Comparison of ENCODE assay signal across 7 cellular contexts in genomic region chr11:73761403-73761945, GRCh38. TPM values are rescaled to one million over a fixed set of nuclear protein-coding genes. Genes with fewer than 3 reads are reported as not detected.
DNase-seq lines count a peak whose midpoint lies in the region; FAIRE-seq and TF ChIP-seq lines count a peak whose summit lies in the region.

No MANE protein-coding gene starts in this region.

- no TSS peak for BruUV-seq in endothelial cell of umbilical vein (replicated peaks; lab: Mats Ljungman, UMichigan)

- H3K9me3 ChIP-seq in GM23248 (ENCODE audit: low read depth) (no peaks in the 10 kb centered on the region), OCI-LY1 (ENCODE audit: low read length) (no peaks in the 10 kb centered on the region), endothelial cell of umbilical vein (replicated peaks; ENCODE audit: control insufficient read depth, insufficient read depth, low read length) (no peaks in the 10 kb centered on the region)

- H4K20me1 ChIP-seq in GM23248 (ENCODE audit: insufficient read depth) (peaks cover 25% of the 10 kb centered on the region; the same call in 1 of the 2 replicates), OCI-LY1 (ENCODE audit: insufficient read depth, low read length) (no peaks in the 10 kb centered on the region), endothelial cell of umbilical vein (replicated peaks; ENCODE audit: control insufficient read depth, extremely low read depth, insufficient read depth, low read length) (peaks cover 19% of the 10 kb centered on the region)

- no peaks in the 10 kb centered on the region for H3K36me3 Mint-ChIP-seq in osteocyte (ENCODE audit: unreplicated experiment)

- no peaks in the 10 kb centered on the region for H3K36me3 ChIP-seq in GM23248 (ENCODE audit: low read depth)
- no peaks in the 10 kb centered on the region for H3K36me3 ChIP-seq in OCI-LY1 (ENCODE audit: insufficient read depth, low read length)
- peaks cover 0 to 5% of the 10 kb centered on the region in 2 experiments for H3K36me3 ChIP-seq in endothelial cell of umbilical vein (ENCODE audit: control insufficient read depth in 2 of 2, extremely low read depth in 1 of 2, insufficient read depth in 2 of 2, low read length in 2 of 2)

- WGBS in GM23248 (ENCODE audit: low coverage in 1 of 2, low lambda C conversion rate in 2 of 2, missing lambda C conversion rate in 2 of 2), 2 experiments: 48 to 67% methylated on average over 11 to 16 of the region's 16 CpGs

- DNase-seq in GM23248 (no peak), endothelial cell of umbilical vein (ENCODE audit: low read depth, low spot score) (no peak), osteocyte (ENCODE audit: extremely low spot score, unreplicated experiment) (no peak), GM10266 (ENCODE audit: extremely low spot score) (no peak), EL (no peak), NCI-H526 (lab: John Stamatoyannopoulos, UW) (no peak)

- H3K4me2 ChIP-seq in GM23248 (ENCODE audit: unreplicated experiment) (peak overlapping the region; percentile 32), OCI-LY1 (ENCODE audit: low read length) (peak overlapping the region; percentile 59), endothelial cell of umbilical vein (ENCODE audit: insufficient read depth, low read length) (peak overlapping the region; percentile 58)

- peak overlapping the region; percentile 61 for H3K27ac ChIP-seq in GM23248
- H3K27ac ChIP-seq in OCI-LY1 (ENCODE audit: low read depth, low read length, poor library complexity, severe bottlenecking): no peak overlapping the region
- peak overlapping the region; percentile 45 for H3K27ac ChIP-seq in endothelial cell of umbilical vein (ENCODE audit: insufficient read depth, low read depth, low read length)

- TF ChIP-seq CTCF in OCI-LY1 (IDR thresholded peaks at IDR 0.05; ENCODE audit: low read length) (no peak), endothelial cell of umbilical vein (IDR thresholded peaks at IDR 0.05; ENCODE audit: extremely low read depth in 1 of 2, insufficient read depth in 1 of 2, low read depth in 1 of 2, low read length in 2 of 2) (no peak), osteocyte (IDR thresholded peaks at IDR 0.05) (no peak), GM10266 (IDR thresholded peaks at IDR 0.05; ENCODE audit: control insufficient read depth, insufficient read depth, low read depth, missing control alignments) (no peak)

- no peaks in the 10 kb centered on the region for H3K9me3 Mint-ChIP-seq in osteocyte (ENCODE audit: unreplicated experiment)

- intact Hi-C loops in endothelial cell of umbilical vein (cut with micrococcal nuclease): loop anchor here (1.0 to 10.0 kb wide), 4 partner anchors 18 to 173 kb away; partner anchors contain the start of genes COA4 and PAAF1

- peaks cover 15% of the 10 kb centered on the region for H3K27me3 Mint-ChIP-seq in osteocyte (ENCODE audit: unreplicated experiment)

- no peak for FAIRE-seq in endothelial cell of umbilical vein (lab: Jason Lieb, UNC)

- H3K4me3 ChIP-seq in GM23248: peak overlapping the region; percentile 99
- H3K4me3 ChIP-seq in OCI-LY1 (ENCODE audit: low read depth, low read length, poor library complexity, severe bottlenecking): peak overlapping the region; percentile 97
- H3K4me3 ChIP-seq in endothelial cell of umbilical vein (replicated peaks in 1 of 3; ENCODE audit: insufficient read depth in 1 of 3, low read depth in 1 of 3, low read length in 3 of 3): peak overlapping the region in 1 of 3 experiments; percentile 31

- no peaks in the 10 kb centered on the region for H3K9me2 ChIP-seq in GM23248 (ENCODE audit: insufficient read depth)
- no peaks in the 10 kb centered on the region for H3K9me2 ChIP-seq in OCI-LY1 (ENCODE audit: low read depth, low read length)

- in situ Hi-C loops in GM23248 (cut with MboI): no loop called here

- peaks cover 27% of the 10 kb centered on the region for H3K4me1 Mint-ChIP-seq in osteocyte (ENCODE audit: unreplicated experiment)

- TF ChIP-seq POLR2A in endothelial cell of umbilical vein (IDR thresholded peaks at IDR 0.05; ENCODE audit: low read depth, low read length): peak; percentile 9

- H3K9me1 ChIP-seq in endothelial cell of umbilical vein (replicated peaks; ENCODE audit: control insufficient read depth, extremely low read depth, insufficient read depth, low read length): no peaks in the 10 kb centered on the region

- CTCF ChIA-PET in endothelial cell of umbilical vein (lab: Charles Lee): interaction anchor here (0.9 to 1.8 kb wide), 5 partner anchors 15 to 170 kb away, joined by 4 to 22 read pairs (median 5); no protein-coding TSS in a partner anchor

- peaks cover 19% of the 10 kb centered on the region for H3F3A ChIP-seq in GM23248 (ENCODE audit: insufficient read depth)
- no peaks in the 10 kb centered on the region for H3F3A ChIP-seq in OCI-LY1 (ENCODE audit: insufficient read depth, low read length)

- peak overlapping the region; percentile 68 for H3K9ac ChIP-seq in GM23248
- peak overlapping the region; percentile 25; the same call in 1 of the 2 replicates for H3K9ac ChIP-seq in OCI-LY1 (ENCODE audit: low read length)
- H3K9ac ChIP-seq in endothelial cell of umbilical vein (replicated peaks; ENCODE audit: extremely low read depth, insufficient read depth, low read length): peak overlapping the region; percentile 44

- no peaks in the 10 kb centered on the region for H3K27me3 ChIP-seq in GM23248 (replicated peaks; ENCODE audit: insufficient read depth)
- no peaks in the 10 kb centered on the region for H3K27me3 ChIP-seq in OCI-LY1 (ENCODE audit: insufficient read depth, low read length)
- peaks cover 0 to 8% of the 10 kb centered on the region in 2 experiments for H3K27me3 ChIP-seq in endothelial cell of umbilical vein (ENCODE audit: control insufficient read depth in 2 of 2, insufficient read depth in 2 of 2, low read length in 2 of 2)

- H3K27ac Mint-ChIP-seq in osteocyte (ENCODE audit: unreplicated experiment): peak overlapping the region; percentile 85

- peak overlapping the region; percentile 70 for H3K4me3 Mint-ChIP-seq in osteocyte (ENCODE audit: unreplicated experiment)

- POLR2A ChIA-PET in endothelial cell of umbilical vein (lab: Charles Lee): interaction anchor here (0.6 to 2.2 kb wide), 4 partner anchors 9 to 149 kb away, joined by 3 to 39 read pairs (median 4); no protein-coding TSS in a partner anchor

- H2AFZ ChIP-seq in GM23248 (peak overlapping the region; percentile 81), OCI-LY1 (ENCODE audit: low read length) (peak overlapping the region; percentile 65; the same call in 1 of the 2 replicates), endothelial cell of umbilical vein (ENCODE audit: low read depth, low read length) (peak overlapping the region; percentile 77)

- dilution Hi-C loops in endothelial cell of umbilical vein (cut with MboI; ENCODE audit: extremely low pct_ligation_motif_present, low sequenced_read_pairs): no loop called here

- H3K79me2 ChIP-seq in GM23248 (ENCODE audit: insufficient read depth) (peaks cover 43% of the 10 kb centered on the region), OCI-LY1 (ENCODE audit: insufficient read depth, low read length) (peaks cover 34% of the 10 kb centered on the region), endothelial cell of umbilical vein (ENCODE audit: control insufficient read depth, insufficient read depth, low read length) (peaks cover 43% of the 10 kb centered on the region)

- H3K4me1 ChIP-seq in GM23248 (ENCODE audit: insufficient read depth) (peaks cover 17% of the 10 kb centered on the region), OCI-LY1 (ENCODE audit: insufficient read depth, low read length, severe bottlenecking) (peaks cover 32% of the 10 kb centered on the region), endothelial cell of umbilical vein (ENCODE audit: control insufficient read depth, extremely low read depth, insufficient read depth, low read length) (peaks cover 19% of the 10 kb centered on the region)

TF ChIP-seq in endothelial cell of umbilical vein, 7 proteins besides CTCF, POLR2A, EP300 and RAD21:
- no peak for TF ChIP-seq MYC (IDR thresholded peaks at IDR 0.05; ENCODE audit: low read depth, low read length)
- TF ChIP-seq FOS (IDR thresholded peaks at IDR 0.05; ENCODE audit: borderline replicate concordance, insufficient read depth, low read length): no peak
- no peak for TF ChIP-seq JUN (IDR thresholded peaks at IDR 0.05; ENCODE audit: borderline replicate concordance, insufficient read depth, insufficient read length, low read depth)
- TF ChIP-seq GATA2 (IDR thresholded peaks at IDR 0.05; ENCODE audit: insufficient read depth, insufficient read length, low read depth, low read length): no peak
- TF ChIP-seq POLR2AphosphoS5 (IDR thresholded peaks at IDR 0.05; ENCODE audit: insufficient read depth, low read depth, low read length): no peak

RNA-seq across cellular contexts. Expression of gene RAB6A, which starts 0.6 kb away (rescaled TPM):
- total RNA-seq in GM23248 (2014; rRNA removed; shearing (Covaris generic)): 123 and 147 TPM in 2 replicates
- polyA plus RNA-seq in GM23248 (2016; fragmentation: Nextera tagmentation; extraction: Ambion mirVana) (145 and 151 TPM in 2 replicates), endothelial cell of umbilical vein (40.4 and 45.0 TPM in 2 replicates)
- total RNA-seq in endothelial cell of umbilical vein (130 and 138 TPM in 2 replicates), osteocyte (145 and 156 TPM in 2 replicates)
- polyA plus RNA-seq in endothelial cell of umbilical vein (2011; cell fraction: cytosol; rRNA removed): 62.9 and 73.4 TPM in 2 replicates
- polyA plus RNA-seq in endothelial cell of umbilical vein (2011; cell fraction: nucleus; rRNA removed): 37.2 and 60.2 TPM in 2 replicates
- 106 and 116 TPM in 2 replicates for polyA plus RNA-seq in endothelial cell of umbilical vein (2012)
- 111 and 115 TPM in 2 replicates for polyA minus RNA-seq in endothelial cell of umbilical vein
- 74.0 TPM for polyA minus RNA-seq in endothelial cell of umbilical vein (2011; cell fraction: cytosol; rRNA and poly(A)+ RNA removed)
- 40.4 and 61.4 TPM in 2 replicates for polyA minus RNA-seq in endothelial cell of umbilical vein (2011; cell fraction: nucleus; rRNA and poly(A)+ RNA removed)

RNA-seq across cellular contexts. Expression of gene MRPL48, which starts 26.2 kb away (rescaled TPM):
- 21.4 and 35.0 TPM in 2 replicates for total RNA-seq in GM23248 (2014; rRNA removed; shearing (Covaris generic))
- polyA plus RNA-seq in GM23248 (2016; fragmentation: Nextera tagmentation; extraction: Ambion mirVana) (39.4 and 40.1 TPM in 2 replicates), endothelial cell of umbilical vein (19.5 and 25.0 TPM in 2 replicates)
- total RNA-seq in endothelial cell of umbilical vein (35.2 and 38.3 TPM in 2 replicates), osteocyte (26.4 and 26.5 TPM in 2 replicates)
- polyA plus RNA-seq in endothelial cell of umbilical vein (2011; cell fraction: cytosol; rRNA removed): 41.5 and 47.2 TPM in 2 replicates
- polyA plus RNA-seq in endothelial cell of umbilical vein (2011; cell fraction: nucleus; rRNA removed): 22.0 and 26.0 TPM in 2 replicates
- polyA plus RNA-seq in endothelial cell of umbilical vein (2012): 50.6 and 56.3 TPM in 2 replicates
- polyA minus RNA-seq in endothelial cell of umbilical vein: 16.5 and 24.3 TPM in 2 replicates
- polyA minus RNA-seq in endothelial cell of umbilical vein (2011; cell fraction: cytosol; rRNA and poly(A)+ RNA removed): 33.3 TPM
- 10.9 and 20.0 TPM in 2 replicates for polyA minus RNA-seq in endothelial cell of umbilical vein (2011; cell fraction: nucleus; rRNA and poly(A)+ RNA removed)
